1 cellular context compared by ENCODE assay signal in genomic region chr15:48962662-48963523, GRCh38.
TF ChIP-seq lines count a peak whose summit lies in the region.

No MANE protein-coding gene starts in this region.

TF ChIP-seq in HepG2, 621 proteins besides CTCF, POLR2A, EP300 and RAD21 (continued from another document):
- TF ChIP-seq, protein P1, sequence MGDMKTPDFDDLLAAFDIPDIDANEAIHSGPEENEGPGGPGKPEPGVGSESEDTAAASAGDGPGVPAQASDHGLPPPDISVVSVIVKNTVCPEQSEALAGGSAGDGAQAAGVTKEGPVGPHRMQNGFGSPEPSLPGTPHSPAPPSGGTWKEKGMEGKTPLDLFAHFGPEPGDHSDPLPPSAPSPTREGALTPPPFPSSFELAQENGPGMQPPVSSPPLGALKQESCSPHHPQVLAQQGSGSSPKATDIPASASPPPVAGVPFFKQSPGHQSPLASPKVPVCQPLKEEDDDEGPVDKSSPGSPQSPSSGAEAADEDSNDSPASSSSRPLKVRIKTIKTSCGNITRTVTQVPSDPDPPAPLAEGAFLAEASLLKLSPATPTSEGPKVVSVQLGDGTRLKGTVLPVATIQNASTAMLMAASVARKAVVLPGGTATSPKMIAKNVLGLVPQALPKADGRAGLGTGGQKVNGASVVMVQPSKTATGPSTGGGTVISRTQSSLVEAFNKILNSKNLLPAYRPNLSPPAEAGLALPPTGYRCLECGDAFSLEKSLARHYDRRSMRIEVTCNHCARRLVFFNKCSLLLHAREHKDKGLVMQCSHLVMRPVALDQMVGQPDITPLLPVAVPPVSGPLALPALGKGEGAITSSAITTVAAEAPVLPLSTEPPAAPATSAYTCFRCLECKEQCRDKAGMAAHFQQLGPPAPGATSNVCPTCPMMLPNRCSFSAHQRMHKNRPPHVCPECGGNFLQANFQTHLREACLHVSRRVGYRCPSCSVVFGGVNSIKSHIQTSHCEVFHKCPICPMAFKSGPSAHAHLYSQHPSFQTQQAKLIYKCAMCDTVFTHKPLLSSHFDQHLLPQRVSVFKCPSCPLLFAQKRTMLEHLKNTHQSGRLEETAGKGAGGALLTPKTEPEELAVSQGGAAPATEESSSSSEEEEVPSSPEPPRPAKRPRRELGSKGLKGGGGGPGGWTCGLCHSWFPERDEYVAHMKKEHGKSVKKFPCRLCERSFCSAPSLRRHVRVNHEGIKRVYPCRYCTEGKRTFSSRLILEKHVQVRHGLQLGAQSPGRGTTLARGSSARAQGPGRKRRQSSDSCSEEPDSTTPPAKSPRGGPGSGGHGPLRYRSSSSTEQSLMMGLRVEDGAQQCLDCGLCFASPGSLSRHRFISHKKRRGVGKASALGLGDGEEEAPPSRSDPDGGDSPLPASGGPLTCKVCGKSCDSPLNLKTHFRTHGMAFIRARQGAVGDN (CRISPR knock-in tag; IDR thresholded peaks at IDR 0.05), result peak; percentile 32; the same call in 1 of the 2 replicates
- TF ChIP-seq, protein P2, sequence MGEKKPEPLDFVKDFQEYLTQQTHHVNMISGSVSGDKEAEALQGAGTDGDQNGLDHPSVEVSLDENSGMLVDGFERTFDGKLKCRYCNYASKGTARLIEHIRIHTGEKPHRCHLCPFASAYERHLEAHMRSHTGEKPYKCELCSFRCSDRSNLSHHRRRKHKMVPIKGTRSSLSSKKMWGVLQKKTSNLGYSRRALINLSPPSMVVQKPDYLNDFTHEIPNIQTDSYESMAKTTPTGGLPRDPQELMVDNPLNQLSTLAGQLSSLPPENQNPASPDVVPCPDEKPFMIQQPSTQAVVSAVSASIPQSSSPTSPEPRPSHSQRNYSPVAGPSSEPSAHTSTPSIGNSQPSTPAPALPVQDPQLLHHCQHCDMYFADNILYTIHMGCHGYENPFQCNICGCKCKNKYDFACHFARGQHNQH (CRISPR knock-in tag; IDR thresholded peaks at IDR 0.05), result no peak
- 0 out of 2 replicates have a peak, but pooled peaks have one; percentile 29 for TF ChIP-seq HNRNPL (IDR thresholded peaks at IDR 0.05; ENCODE audit: low read depth, low read length)
